In the genomic region with DNA sequence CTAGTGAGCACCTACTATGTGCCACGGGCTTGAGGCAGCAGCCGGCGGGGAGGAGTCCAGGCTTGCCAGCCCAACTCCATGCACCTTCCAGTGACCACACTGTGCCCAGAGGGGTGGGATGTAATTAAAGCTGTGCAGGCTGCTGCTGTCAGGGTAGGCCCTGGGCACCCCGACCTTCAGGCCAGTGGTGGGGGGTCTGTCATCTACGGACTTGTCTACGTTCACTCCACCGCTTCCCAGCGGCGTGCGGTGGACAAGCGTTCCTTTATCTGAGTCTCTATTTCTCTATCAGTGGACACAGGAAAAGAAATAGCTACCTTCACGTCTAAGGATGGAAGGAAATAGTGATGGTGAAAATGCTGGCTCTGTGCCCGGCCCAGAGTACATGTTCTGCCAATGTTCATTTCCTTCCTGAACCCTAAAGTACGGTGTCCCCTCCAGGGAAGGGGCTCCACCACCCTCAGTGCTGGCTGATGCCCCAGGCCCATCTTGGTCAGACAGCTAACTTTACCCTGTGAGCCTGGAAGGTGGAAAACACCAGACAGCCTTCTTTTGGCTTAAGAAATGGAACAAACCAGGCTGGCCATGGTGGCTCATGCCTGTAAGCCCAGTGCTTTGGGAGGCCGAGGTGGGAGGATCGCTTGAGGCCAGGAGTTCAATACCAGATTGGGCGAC, we compare ENCODE assay signal across 33 cellular contexts.
"Had no signal": no experiment of that assay in that cellular context is flagged by ENCODE, and none has a peak within 500 bp of the region (broad histone marks: within the 10 kb centered on the region; RNA-seq: fewer than 3 reads in every experiment).

No MANE protein-coding gene starts in this region.

- H3K4me1 Mint-ChIP-seq: activated CD4-positive, alpha-beta T cell treated with anti-CD3 and anti-CD28 coated beads for 36 hours; activated CD4-positive, alpha-beta T cell treated with anti-CD3 and anti-CD28 coated beads, Interleukin-2, amount 10 ng/mL, durations not matched to agents 24 days and 14 days; activated CD8-positive, alpha-beta memory T cell treated with anti-CD3 and anti-CD28 coated beads, Interleukin-2, amount 10 ng/mL, durations not matched to agents 7 days and 5 days; activated naive CD4-positive, alpha-beta T cell treated with anti-CD3 and anti-CD28 coated beads, Interleukin-2, amount 50 U/mL, for 24 hours; activated naive CD8-positive, alpha-beta T cell treated with anti-CD3 and anti-CD28 coated beads, Interleukin-2, amount 50 U/mL, for 24 hours had no signal

- H3K9me3 ChIP-seq: adrenal gland, body of pancreas, colonic mucosa, esophagus squamous epithelium, gastroesophageal sphincter had no signal

- H3K27ac Mint-ChIP-seq: activated CD4-positive, alpha-beta memory T cell treated with anti-CD3 and anti-CD28 coated beads for 36 hours; activated CD4-positive, alpha-beta T cell treated with anti-CD3 and anti-CD28 coated beads for 36 hours; activated CD4-positive, alpha-beta T cell treated with anti-CD3 and anti-CD28 coated beads, Interleukin-2, amount 10 ng/mL, durations not matched to agents 24 days and 14 days; activated CD8-positive, alpha-beta memory T cell treated with anti-CD3 and anti-CD28 coated beads, Interleukin-2, amount 10 ng/mL, durations not matched to agents 7 days and 5 days; activated CD8-positive, alpha-beta T cell treated with anti-CD3 and anti-CD28 coated beads, Interleukin-2, amount 10 ng/mL, durations not matched to agents 7 days and 5 days; activated naive CD4-positive, alpha-beta T cell treated with anti-CD3 and anti-CD28 coated beads for 36 hours; activated naive CD4-positive, alpha-beta T cell treated with anti-CD3 and anti-CD28 coated beads, Interleukin-2, amount 50 U/mL, for 24 hours; activated naive CD8-positive, alpha-beta T cell treated with anti-CD3 and anti-CD28 coated beads for 36 hours; activated naive CD8-positive, alpha-beta T cell treated with anti-CD3 and anti-CD28 coated beads, Interleukin-2, amount 50 U/mL, for 24 hours; activated T-helper 1 cell treated with anti-CD3 and anti-CD28 coated beads, Interleukin-12 subunit alpha, Interleukin-12 subunit beta, Interleukin-2, Interleukin-4 antibody, amounts not matched to agents 30 ng/mL and 10 ng/mL and 1 ng/mL, durations not matched to agents 14 hours and 24 hours and 36 hours; activated T-helper 2 cell treated with anti-CD3 and anti-CD28 coated beads, Interferon-gamma antibody, Interleukin-2, Interleukin-4, amounts not matched to agents 10 μg/mL and 5 μg/mL and 100 μg/mL, durations not matched to agents 14 hours and 24 hours and 36 hours; T-helper 17 cell; T-helper 2 cell treated with Interferon-gamma antibody and Interleukin-4, amounts not matched to agents 5 μg/mL and 100 μg/mL, for 36 hours had no signal

- FAIRE-seq: endometrium, endothelial cell of umbilical vein had no signal

- H3K27me3 ChIP-seq: adrenal gland, body of pancreas, colonic mucosa had no signal

- H3K4me3 Mint-ChIP-seq: activated CD4-positive, alpha-beta memory T cell treated with anti-CD3 and anti-CD28 coated beads for 36 hours; activated CD4-positive, alpha-beta T cell treated with anti-CD3 and anti-CD28 coated beads for 36 hours; activated CD4-positive, alpha-beta T cell treated with anti-CD3 and anti-CD28 coated beads, Interleukin-2, amount 10 ng/mL, durations not matched to agents 24 days and 14 days; activated CD8-positive, alpha-beta memory T cell treated with anti-CD3 and anti-CD28 coated beads, Interleukin-2, amount 10 ng/mL, durations not matched to agents 7 days and 5 days; activated CD8-positive, alpha-beta T cell treated with anti-CD3 and anti-CD28 coated beads, Interleukin-2, amount 10 ng/mL, durations not matched to agents 7 days and 5 days; activated naive CD4-positive, alpha-beta T cell treated with anti-CD3 and anti-CD28 coated beads for 36 hours; activated naive CD4-positive, alpha-beta T cell treated with anti-CD3 and anti-CD28 coated beads, Interleukin-2, amount 50 U/mL, for 24 hours; activated naive CD8-positive, alpha-beta T cell treated with anti-CD3 and anti-CD28 coated beads for 36 hours; activated naive CD8-positive, alpha-beta T cell treated with anti-CD3 and anti-CD28 coated beads, Interleukin-2, amount 50 U/mL, for 24 hours; activated T-helper 1 cell treated with anti-CD3 and anti-CD28 coated beads, Interleukin-12 subunit alpha, Interleukin-12 subunit beta, Interleukin-2, Interleukin-4 antibody, amounts not matched to agents 30 ng/mL and 10 ng/mL and 1 ng/mL, durations not matched to agents 14 hours and 24 hours and 36 hours; T-helper 17 cell; T-helper 2 cell treated with Interferon-gamma antibody and Interleukin-4, amounts not matched to agents 5 μg/mL and 100 μg/mL, for 36 hours had no signal

- H3K4me1 ChIP-seq: adrenal gland, body of pancreas, colonic mucosa, esophagus squamous epithelium, gastroesophageal sphincter had no signal

- H3K9me3 Mint-ChIP-seq: activated CD4-positive, alpha-beta memory T cell treated with anti-CD3 and anti-CD28 coated beads for 36 hours; activated CD4-positive, alpha-beta T cell treated with anti-CD3 and anti-CD28 coated beads, Interleukin-2, amount 10 ng/mL, durations not matched to agents 24 days and 14 days; activated naive CD4-positive, alpha-beta T cell treated with anti-CD3 and anti-CD28 coated beads for 36 hours; activated naive CD4-positive, alpha-beta T cell treated with anti-CD3 and anti-CD28 coated beads, Interleukin-2, amount 50 U/mL, for 24 hours; activated naive CD8-positive, alpha-beta T cell treated with anti-CD3 and anti-CD28 coated beads for 36 hours; activated naive CD8-positive, alpha-beta T cell treated with anti-CD3 and anti-CD28 coated beads, Interleukin-2, amount 50 U/mL, for 24 hours; activated T-helper 1 cell treated with anti-CD3 and anti-CD28 coated beads, Interleukin-12 subunit alpha, Interleukin-12 subunit beta, Interleukin-2, Interleukin-4 antibody, amounts not matched to agents 30 ng/mL and 10 ng/mL and 1 ng/mL, durations not matched to agents 14 hours and 24 hours and 36 hours; activated T-helper 2 cell treated with anti-CD3 and anti-CD28 coated beads, Interferon-gamma antibody, Interleukin-2, Interleukin-4, amounts not matched to agents 10 μg/mL and 5 μg/mL and 100 μg/mL, durations not matched to agents 14 hours and 24 hours and 36 hours; T-helper 2 cell treated with Interferon-gamma antibody and Interleukin-4, amounts not matched to agents 5 μg/mL and 100 μg/mL, for 36 hours had no signal

- H3K27ac ChIP-seq: adrenal gland, body of pancreas, colonic mucosa, epithelial cell of prostate, esophagus squamous epithelium, gastroesophageal sphincter had no signal

- DNase-seq: activated CD4-positive, alpha-beta memory T cell treated with anti-CD3 and anti-CD28 coated beads for 36 hours; activated CD4-positive, alpha-beta T cell treated with anti-CD3 and anti-CD28 coated beads for 36 hours; activated CD4-positive, alpha-beta T cell treated with anti-CD3 and anti-CD28 coated beads, Interleukin-2, amount 10 ng/mL, durations not matched to agents 24 days and 14 days; activated CD4-positive, CD25-positive, alpha-beta regulatory T cell; activated CD4-positive, CD25-positive, alpha-beta regulatory T cell treated with anti-CD3 and anti-CD28 coated beads, Interleukin-2, amount 50 U/mL, for 72 hours; activated CD8-positive, alpha-beta memory T cell treated with anti-CD3 and anti-CD28 coated beads, Interleukin-2, amount 10 ng/mL, durations not matched to agents 7 days and 5 days; activated CD8-positive, alpha-beta memory T cell treated with anti-CD3 and anti-CD28 coated beads, Interleukin-2, amount 50 U/mL, for 4 hours; activated CD8-positive, alpha-beta T cell treated with anti-CD3 and anti-CD28 coated beads, Interleukin-2, amount 10 ng/mL, durations not matched to agents 7 days and 5 days; activated effector memory CD4-positive, alpha-beta T cell treated with anti-CD3 and anti-CD28 coated beads, Interleukin-2, amount 50 U/mL, for 16 hours; activated naive CD4-positive, alpha-beta T cell treated with anti-CD3 and anti-CD28 coated beads for 36 hours; activated naive CD8-positive, alpha-beta T cell treated with anti-CD3 and anti-CD28 coated beads for 36 hours; activated naive CD8-positive, alpha-beta T cell treated with anti-CD3 and anti-CD28 coated beads, Interleukin-2, amount 50 U/mL, for 24 hours; activated T-cell treated with anti-CD3 and anti-CD28 coated beads, Interleukin-2, amount 50 U/mL, for 1 hour; activated T-cell treated with anti-CD3 and anti-CD28 coated beads, Interleukin-2, amount 50 U/mL, for 48 hours; adrenal gland; amygdala; aorta; body of pancreas; colonic mucosa; effector CD8-positive, alpha-beta T cell; esophagus squamous epithelium; foreskin melanocyte; T-helper 1 cell; T-helper 17 cell; T1000 had no signal

- H3K36me3 Mint-ChIP-seq: activated CD4-positive, alpha-beta memory T cell treated with anti-CD3 and anti-CD28 coated beads for 36 hours; activated CD8-positive, alpha-beta memory T cell treated with anti-CD3 and anti-CD28 coated beads, Interleukin-2, amount 10 ng/mL, durations not matched to agents 7 days and 5 days; activated naive CD4-positive, alpha-beta T cell treated with anti-CD3 and anti-CD28 coated beads, Interleukin-2, amount 50 U/mL, for 24 hours had no signal

- H3K36me3 ChIP-seq: adrenal gland, colonic mucosa, esophagus squamous epithelium, gastroesophageal sphincter had no signal

- H3K27me3 Mint-ChIP-seq: activated CD4-positive, alpha-beta memory T cell treated with anti-CD3 and anti-CD28 coated beads for 36 hours; activated CD4-positive, alpha-beta T cell treated with anti-CD3 and anti-CD28 coated beads for 36 hours; activated naive CD4-positive, alpha-beta T cell treated with anti-CD3 and anti-CD28 coated beads, Interleukin-2, amount 50 U/mL, for 24 hours; activated naive CD8-positive, alpha-beta T cell treated with anti-CD3 and anti-CD28 coated beads for 36 hours; activated naive CD8-positive, alpha-beta T cell treated with anti-CD3 and anti-CD28 coated beads, Interleukin-2, amount 50 U/mL, for 24 hours; T-helper 17 cell had no signal

- H3K4me3 ChIP-seq: adrenal gland, body of pancreas, colonic mucosa, esophagus squamous epithelium, gastroesophageal sphincter had no signal
